In genomic region chr15:33277689-33278088, GRCh38 we compare ENCODE assay signal across 22 cellular contexts. TPM values are rescaled to one million over a fixed set of nuclear protein-coding genes. Genes with fewer than 3 reads are reported as not detected.
"Had no signal": no experiment of that assay in that cellular context is flagged by ENCODE, and none has a peak within 500 bp of the region (broad histone marks: within the 10 kb centered on the region; RNA-seq: fewer than 3 reads in every experiment).

No MANE protein-coding gene starts in this region.

- H3K36me3 Mint-ChIP-seq: IgD-negative memory B cell had no signal

- H3K4me3 ChIP-seq: K562 had no signal

- H3K4me1 Mint-ChIP-seq: IgD-negative memory B cell had no signal

- H3K27ac Mint-ChIP-seq: IgD-negative memory B cell had no signal

- H3K4me3 Mint-ChIP-seq: IgD-negative memory B cell had no signal

- H3K27ac ChIP-seq: HL-60, KMS-11, RWPE1 had no signal

- H3K4me2 ChIP-seq: KMS-11 had no signal

- ATAC-seq: K562, Panc1 had no signal

- DNase-seq: Kasumi-1, MM.1S, NCI-H1092 treated with DMSO at 0.1 percent for 48 hours, NCI-H1436, NCI-H187, NCI-H2029, NCI-H2081 treated with DMSO at 0.1 percent for 48 hours, NCI-H2171, NCI-H226, NCI-H446, NCI-H510A, NCI-H524 treated with DMSO at 0.1 percent for 48 hours, NCI-H69, NCI-H774, SHP77 had no signal

RNA-seq across cellular contexts. Expression of gene RYR3, which starts 33.1 kb away (rescaled TPM):
- total RNA-seq: K562, M059J had no signal
